1 cellular context compared by ENCODE assay signal in the genomic region with DNA sequence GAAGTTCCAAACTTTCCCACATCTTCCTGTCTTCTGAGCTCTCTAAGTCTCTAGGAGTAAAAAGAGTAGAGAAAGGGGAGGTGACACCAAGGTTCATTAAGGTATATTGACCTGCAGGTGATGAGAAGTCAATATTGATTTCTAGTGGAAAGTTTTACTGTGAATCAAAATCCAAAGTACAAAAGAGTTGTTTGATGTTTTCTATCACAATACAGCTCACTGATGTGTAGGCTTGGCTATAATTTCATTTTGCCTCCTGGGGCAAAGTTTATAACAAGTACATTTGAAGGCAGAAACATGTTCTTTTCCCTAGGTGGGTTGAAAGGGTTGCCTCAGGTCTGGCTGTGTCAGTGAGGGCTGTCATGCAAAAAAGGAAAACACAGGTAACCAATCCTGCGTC.
TF ChIP-seq lines count a peak whose summit lies in the region.

No MANE protein-coding gene starts in this region.

TF ChIP-seq in liver, 16 proteins besides CTCF, POLR2A, EP300 and RAD21 (continued from another document):
- TF ChIP-seq, protein P1, sequence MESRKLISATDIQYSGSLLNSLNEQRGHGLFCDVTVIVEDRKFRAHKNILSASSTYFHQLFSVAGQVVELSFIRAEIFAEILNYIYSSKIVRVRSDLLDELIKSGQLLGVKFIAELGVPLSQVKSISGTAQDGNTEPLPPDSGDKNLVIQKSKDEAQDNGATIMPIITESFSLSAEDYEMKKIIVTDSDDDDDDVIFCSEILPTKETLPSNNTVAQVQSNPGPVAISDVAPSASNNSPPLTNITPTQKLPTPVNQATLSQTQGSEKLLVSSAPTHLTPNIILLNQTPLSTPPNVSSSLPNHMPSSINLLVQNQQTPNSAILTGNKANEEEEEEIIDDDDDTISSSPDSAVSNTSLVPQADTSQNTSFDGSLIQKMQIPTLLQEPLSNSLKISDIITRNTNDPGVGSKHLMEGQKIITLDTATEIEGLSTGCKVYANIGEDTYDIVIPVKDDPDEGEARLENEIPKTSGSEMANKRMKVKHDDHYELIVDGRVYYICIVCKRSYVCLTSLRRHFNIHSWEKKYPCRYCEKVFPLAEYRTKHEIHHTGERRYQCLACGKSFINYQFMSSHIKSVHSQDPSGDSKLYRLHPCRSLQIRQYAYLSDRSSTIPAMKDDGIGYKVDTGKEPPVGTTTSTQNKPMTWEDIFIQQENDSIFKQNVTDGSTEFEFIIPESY (IDR thresholded peaks at IDR 0.05), result peak; percentile 60
- peak; percentile 95 for TF ChIP-seq HNF4G (IDR thresholded peaks at IDR 0.05)
